ENCODE assay signal across 21 cellular contexts in the genomic region with DNA sequence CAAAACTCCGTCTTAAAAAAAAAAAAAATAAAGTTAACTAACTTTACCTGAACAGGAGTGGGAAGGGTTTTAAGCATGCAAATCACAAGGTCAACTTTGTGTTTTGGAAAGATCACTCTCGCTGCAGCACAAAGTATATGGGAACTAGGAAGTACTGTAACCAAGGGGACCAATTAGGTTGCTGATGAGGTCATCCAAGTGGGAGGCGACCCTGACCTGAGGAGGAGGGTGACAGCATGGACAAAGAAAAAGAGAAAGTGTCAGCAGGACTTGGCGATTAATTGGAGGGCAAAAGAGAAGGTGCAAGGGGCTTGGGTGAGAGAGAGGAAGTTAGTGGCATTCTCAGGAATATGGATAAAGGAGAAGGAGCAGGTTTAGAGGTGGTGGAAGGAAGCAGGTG.
"Had no signal": no experiment of that assay in that cellular context is flagged by ENCODE, and none has a peak within 500 bp of the region (broad histone marks: within the 10 kb centered on the region; RNA-seq: fewer than 3 reads in every experiment).

No MANE protein-coding gene starts in this region.

- H3K27ac ChIP-seq: colonic mucosa, spleen, tibial artery, VCaP had no signal

- H3K9me3 ChIP-seq: colonic mucosa, spleen, tibial artery had no signal

- H3K4me1 ChIP-seq: tibial artery had no signal

- ATAC-seq: left lobe of liver had no signal

- H3K9me3 Mint-ChIP-seq: activated CD4-positive, alpha-beta memory T cell treated with anti-CD3 and anti-CD28 coated beads for 36 hours; activated naive CD4-positive, alpha-beta T cell treated with anti-CD3 and anti-CD28 coated beads for 36 hours; activated T-helper 2 cell treated with anti-CD3 and anti-CD28 coated beads, Interferon-gamma antibody, Interleukin-2, Interleukin-4, amounts not matched to agents 10 μg/mL and 5 μg/mL and 100 μg/mL, durations not matched to agents 14 hours and 24 hours and 36 hours; brain; endodermal cell had no signal

- H3K27me3 ChIP-seq: colonic mucosa, spleen, tibial artery had no signal

- H3K36me3 Mint-ChIP-seq: activated CD4-positive, alpha-beta memory T cell treated with anti-CD3 and anti-CD28 coated beads for 36 hours had no signal

- H3K36me3 ChIP-seq: colonic mucosa, spleen, tibial artery had no signal

- H3K27me3 Mint-ChIP-seq: activated CD4-positive, alpha-beta memory T cell treated with anti-CD3 and anti-CD28 coated beads for 36 hours had no signal

- H3K4me3 Mint-ChIP-seq: activated CD4-positive, alpha-beta memory T cell treated with anti-CD3 and anti-CD28 coated beads for 36 hours; activated naive CD4-positive, alpha-beta T cell treated with anti-CD3 and anti-CD28 coated beads for 36 hours; brain; endodermal cell had no signal

- H3K27ac Mint-ChIP-seq: activated CD4-positive, alpha-beta memory T cell treated with anti-CD3 and anti-CD28 coated beads for 36 hours; activated naive CD4-positive, alpha-beta T cell treated with anti-CD3 and anti-CD28 coated beads for 36 hours; activated T-helper 2 cell treated with anti-CD3 and anti-CD28 coated beads, Interferon-gamma antibody, Interleukin-2, Interleukin-4, amounts not matched to agents 10 μg/mL and 5 μg/mL and 100 μg/mL, durations not matched to agents 14 hours and 24 hours and 36 hours; brain; endodermal cell had no signal

- H3K4me3 ChIP-seq: colonic mucosa, lung, spleen, tibial artery had no signal

- DNase-seq: activated CD4-positive, alpha-beta memory T cell treated with anti-CD3 and anti-CD28 coated beads for 36 hours; activated CD4-positive, alpha-beta T cell treated with anti-CD3 and anti-CD28 coated beads for 1 hour; activated naive CD4-positive, alpha-beta T cell treated with anti-CD3 and anti-CD28 coated beads for 36 hours; activated T-cell treated with anti-CD3 and anti-CD28 coated beads, Interleukin-2, amount 50 U/mL, for 1 hour; central memory CD4-positive, alpha-beta T cell; colonic mucosa; endodermal cell; foreskin melanocyte; glutamatergic neuron; hippocampal formation; kidney; spleen; stimulated activated naive CD4-positive, alpha-beta T cell treated with Interleukin-2 at 50 U/mL for 16 hours; substantia nigra; T-helper 2 cell; tibial artery had no signal
